8 cellular contexts compared by ENCODE assay signal in the genomic region with DNA sequence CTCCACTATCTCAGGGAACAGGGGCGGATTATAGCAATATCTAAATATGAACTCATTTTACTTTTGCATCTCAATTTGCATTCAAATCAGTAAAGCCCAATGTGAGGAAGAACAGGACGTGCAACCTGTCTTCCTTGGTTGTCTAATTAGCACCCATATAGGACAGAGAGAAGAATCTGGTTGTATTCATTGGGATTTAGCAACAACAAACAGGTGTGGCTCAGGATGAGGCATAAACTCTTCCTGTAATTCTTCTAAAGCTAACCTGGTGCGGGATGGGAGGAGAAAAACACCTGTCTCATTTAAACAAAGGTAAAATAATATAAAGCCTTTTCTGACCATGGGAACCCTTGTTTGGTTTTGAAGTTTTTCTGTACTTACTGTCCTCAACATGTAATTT. TPM values are rescaled to one million over a fixed set of nuclear protein-coding genes. Genes with fewer than 3 reads are reported as not detected.
"Had no signal": no experiment of that assay in that cellular context is flagged by ENCODE, and none has a peak within 500 bp of the region (broad histone marks: within the 10 kb centered on the region; RNA-seq: fewer than 3 reads in every experiment).

No MANE protein-coding gene starts in this region.

- ATAC-seq: HepG2 had no signal

- H3K27ac ChIP-seq: GM23248, HL-60 had no signal

- DNase-seq: GM23248, GOT3, H9, HCEC 1CT had no signal

- H3K4me3 ChIP-seq: GM23248 had no signal

RNA-seq across cellular contexts. Expression of gene TMPRSS11A, which starts 22.2 kb away (rescaled TPM):
- total RNA-seq: GM23248, H9, HepG2, HT1080 had no signal
- polyA plus RNA-seq: GM23248, HepG2, IgD-negative memory B cell had no signal

RNA-seq across cellular contexts. Expression of gene TMPRSS11D, which starts 57.3 kb away (rescaled TPM):
- total RNA-seq: GM23248, H9, HepG2, HT1080 had no signal
- polyA plus RNA-seq: GM23248, HepG2, IgD-negative memory B cell had no signal
